Comparison of ENCODE assay signal across 17 cellular contexts in genomic region chr2:100954044-100954420, GRCh38. TPM values are rescaled to one million over a fixed set of nuclear protein-coding genes. Genes with fewer than 3 reads are reported as not detected.
A peak's percentile ranks its signal among the peaks of the same experiment; 100 is the strongest.
DNase-seq lines count a peak whose midpoint lies in the region; ATAC-seq and TF ChIP-seq lines count a peak whose summit lies in the region.
"Had no signal": no experiment of that assay in that cellular context is flagged by ENCODE, and none has a peak within 500 bp of the region (broad histone marks: within the 10 kb centered on the region; RNA-seq: fewer than 3 reads in every experiment).

No MANE protein-coding gene starts in this region.

- no peak overlapping the region for H3K9ac ChIP-seq in H9 (ENCODE audit: extremely low read depth, insufficient read length, low read length)

- no peak overlapping the region for H3K27ac ChIP-seq in H9 (ENCODE audit: insufficient read length, low read depth, low read length)
- no peak overlapping the region for H3K27ac ChIP-seq in spleen
- H3K27ac ChIP-seq: A549 had no signal

- no peaks in the 10 kb centered on the region for H3K36me3 Mint-ChIP-seq in H9 (ENCODE audit: insufficient read depth in 1 of 3, low read depth in 3 of 3)
- H3K36me3 Mint-ChIP-seq: CD14-positive monocyte had no signal

- H3K4me1 ChIP-seq in H9 (ENCODE audit: insufficient read depth, low read length): peaks cover 5% of the 10 kb centered on the region; the same call in 1 of the 2 replicates
- H3K4me1 ChIP-seq in spleen: peaks cover 0 to 4% (median 0%) of the 10 kb centered on the region in 6 donors

- no peak for TF ChIP-seq CTCF in H9 (conservative IDR thresholded peaks at IDR 0.05)
- no peak for TF ChIP-seq CTCF in spleen (IDR thresholded peaks at IDR 0.05 in 8 of 11, conservative IDR thresholded peaks at IDR 0.05 in 3 of 11)

- H2BK120ac ChIP-seq in H9 (ENCODE audit: low read depth, low read length, poor library complexity, severe bottlenecking): no peak overlapping the region

- no peak overlapping the region for H3K56ac ChIP-seq in H9 (ENCODE audit: insufficient read length, low read depth, low read length)

- no peak overlapping the region for H3K14ac ChIP-seq in H9 (ENCODE audit: insufficient read depth, low read length)

- H3K27me3 ChIP-seq in H9 (ENCODE audit: insufficient read depth, low read length): no peaks in the 10 kb centered on the region
- H3K27me3 ChIP-seq in spleen (replicated peaks in 1 of 7): no peaks in the 10 kb centered on the region

- WGBS in H9 (ENCODE audit: extremely low coverage, insufficient read length, low lambda C conversion rate): no CpG with 5 or more reads among the region's 6 CpGs
- 67 to 94% (median 79%) methylated on average over 6 of the region's 6 CpGs for WGBS in spleen, 5 donors

- intact Hi-C loops in spleen (cut with DNase I; ENCODE audit: low total_unique reads): no loop called here

- H4K20me1 ChIP-seq in H9 (ENCODE audit: control insufficient read depth, insufficient read depth, insufficient read length): no peaks in the 10 kb centered on the region

- no peak overlapping the region for H3K23ac ChIP-seq in H9 (ENCODE audit: insufficient read length, low read depth, low read length)

- H3K79me1 ChIP-seq in H9 (ENCODE audit: insufficient read depth, low read depth, low read length, poor library complexity, severe bottlenecking): no peaks in the 10 kb centered on the region

- H2BK5ac ChIP-seq in H9 (ENCODE audit: insufficient read length, low read length): no peak overlapping the region

- H3K4ac ChIP-seq in H9 (ENCODE audit: low read depth, low read length): no peak overlapping the region

- no peaks in the 10 kb centered on the region for H3K23me2 ChIP-seq in H9 (ENCODE audit: insufficient read length, low read depth, low read length, poor library complexity, severe bottlenecking)

- no peak overlapping the region for H4K91ac ChIP-seq in H9 (ENCODE audit: insufficient read length, low read depth, low read length)

- no peaks in the 10 kb centered on the region; the same call in 1 of the 2 replicates for H3K27me3 Mint-ChIP-seq in H9 (ENCODE audit: low read depth)

- H3K4me3 Mint-ChIP-seq in H9: no peak overlapping the region
- H3K4me3 Mint-ChIP-seq: B cell, CD14-positive monocyte, HFFc6 had no signal

- no peak for TF ChIP-seq POLR2A in spleen (IDR thresholded peaks at IDR 0.05)

- no peak overlapping the region for H3K4me2 ChIP-seq in H9 (ENCODE audit: insufficient read depth, insufficient read length, low read length)
- H3K4me2 ChIP-seq: A549 had no signal

- no peak overlapping the region for H2BK15ac ChIP-seq in H9 (ENCODE audit: low read depth, low read length)

- H3K4me1 Mint-ChIP-seq in H9: peaks cover 31 to 33% of the 10 kb centered on the region in 2 experiments
- H3K4me1 Mint-ChIP-seq: B cell had no signal

- H2BK20ac ChIP-seq in H9 (ENCODE audit: low read depth, low read length, poor library complexity, severe bottlenecking): no peak overlapping the region

- peak; percentile 5 for DNase-seq in activated effector memory CD4-positive, alpha-beta T cell treated with anti-CD3 and anti-CD28 coated beads, Interleukin-2, amount 50 U/mL, for 16 hours
- DNase-seq in activated effector memory CD4-positive, alpha-beta T cell treated with Interleukin-2 at 50 U/mL for 16 hours: no peak
- DNase-seq in H9 (peak; percentile 39), iPS-NIHi11 (ENCODE audit: low spot score) (peak; percentile 26), spleen (peak; percentile 23)
- DNase-seq in activated CD8-positive, alpha-beta memory T cell treated with anti-CD3 and anti-CD28 coated beads, Interleukin-2, amount 50 U/mL, for 48 hours: no peak
- DNase-seq: GF-D8, HFFc6, Kasumi-1, NCI-H1694, NCI-H2081, NCI-H2171 treated with DMSO at 0.1 percent for 48 hours, SHP77 had no signal

- H3K79me2 ChIP-seq in H9 (ENCODE audit: insufficient read depth, low read length): no peaks in the 10 kb centered on the region

- H4K5ac ChIP-seq in H9 (ENCODE audit: insufficient read length, low read depth, low read length): no peak overlapping the region

- peak overlapping the region in 1 of 3 experiments; percentile 15; a peak in 1 of 7 replicates for H3K27ac Mint-ChIP-seq in H9
- H3K27ac Mint-ChIP-seq: B cell, HFFc6 had no signal

- no peak overlapping the region for H2AK5ac ChIP-seq in H9 (ENCODE audit: insufficient read length, low read length)

- H3K18ac ChIP-seq in H9 (ENCODE audit: insufficient read length, low read depth, low read length): no peak overlapping the region

- H3K9me3 ChIP-seq in H9 (ENCODE audit: control insufficient read depth, low read depth, low read length): no peaks in the 10 kb centered on the region
- H3K9me3 ChIP-seq in spleen: no peaks in the 10 kb centered on the region
- H3K9me3 ChIP-seq: A549 had no signal

- no peak overlapping the region for H3K4me3 ChIP-seq in spleen
- H3K4me3 ChIP-seq: A549 had no signal

- no peak overlapping the region for H2AFZ ChIP-seq in H9 (ENCODE audit: low read length)

- H4K8ac ChIP-seq in H9 (replicated peaks; ENCODE audit: insufficient read length, low read depth, low read length): no peak overlapping the region

- ATAC-seq in GM19452 (IDR thresholded peaks at IDR 0.05; ENCODE audit: unreplicated experiment): no peak
- ATAC-seq: A549 had no signal

- H2BK12ac ChIP-seq in H9 (ENCODE audit: insufficient read length, low read depth, low read length): no peak overlapping the region

- H3T11ph ChIP-seq in H9 (ENCODE audit: low read length): no peak overlapping the region

- H3K36me3 ChIP-seq in spleen: peaks cover 0 to 8% (median 0%) of the 10 kb centered on the region in 6 donors

- H3K9me3 Mint-ChIP-seq in H9: no peaks in the 10 kb centered on the region
- H3K9me3 Mint-ChIP-seq: HFFc6 had no signal

RNA-seq across cellular contexts. Expression of gene RPL31, which starts 48.1 kb away (rescaled TPM):
- total RNA-seq in H9 (2021): 1,893 and 1,918 TPM in 2 replicates
- total RNA-seq in spleen: 1,000 to 10,000 TPM in 5 of 7 donors, 100 to 1,000 TPM in 2; 876 to 1,551 (median 1,095) TPM
- polyA plus RNA-seq in spleen: over 10,000 TPM in 2 of 3 donors, 1,000 to 10,000 TPM in 1; 8,439 to 10,502 (median 10,023) TPM

Comparison
In these comparisons a context has a peak if more than half of its experiments do, and no peak if none do; other contexts are left out.
1. DNase-seq: peak in activated effector memory CD4-positive, alpha-beta T cell treated with anti-CD3 and anti-CD28 coated beads, Interleukin-2, amount 50 U/mL, for 16 hours (single experiment), H9 (single experiment), iPS-NIHi11 (single experiment) and spleen (single experiment); none in activated effector memory CD4-positive, alpha-beta T cell treated with Interleukin-2 at 50 U/mL for 16 hours (single experiment) and activated CD8-positive, alpha-beta memory T cell treated with anti-CD3 and anti-CD28 coated beads, Interleukin-2, amount 50 U/mL, for 48 hours (single experiment).